Comparison of ENCODE assay signal across 13 cellular contexts in the genomic region with DNA sequence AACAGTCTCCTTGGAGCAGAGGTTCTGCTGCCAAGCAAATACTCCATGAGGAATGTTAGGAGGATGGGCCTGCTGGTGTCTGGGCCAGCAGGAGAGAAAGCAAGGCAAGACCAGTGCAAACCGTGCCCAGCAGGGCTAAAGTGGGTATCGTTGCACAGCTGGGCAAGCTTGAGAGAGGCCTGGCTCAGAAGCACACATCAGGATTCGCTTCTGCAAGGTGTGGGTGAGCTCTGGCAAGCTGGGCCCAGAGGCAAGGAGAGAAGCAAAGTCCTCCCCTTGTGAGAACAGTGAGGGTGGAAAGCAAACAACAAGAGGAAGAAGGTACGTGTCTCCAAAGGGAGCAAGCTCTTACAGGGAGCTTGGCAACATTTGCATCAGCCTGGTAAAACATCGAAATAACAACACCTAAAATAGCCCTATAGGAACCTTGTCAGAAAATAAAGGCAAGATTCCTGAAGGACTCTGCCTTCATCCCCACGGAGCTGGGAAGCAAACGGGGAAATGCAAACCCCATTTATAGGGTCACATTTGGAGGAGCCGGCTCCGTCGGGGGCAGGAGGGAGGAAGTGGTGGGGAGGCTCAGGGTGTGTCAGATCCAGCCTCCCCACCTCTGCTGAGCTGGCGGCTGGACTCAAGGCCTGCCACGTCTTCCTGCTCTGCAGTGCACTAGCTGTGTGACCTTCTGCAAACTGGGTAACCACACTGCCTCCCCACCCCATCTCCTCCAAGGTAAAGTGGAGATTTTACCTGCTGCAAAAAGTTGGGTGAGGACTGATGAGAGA.
DNase-seq lines count a peak whose midpoint lies in the region; ATAC-seq, FAIRE-seq and TF ChIP-seq lines count a peak whose summit lies in the region.
"Had no signal": no experiment of that assay in that cellular context is flagged by ENCODE, and none has a peak within 500 bp of the region (broad histone marks: within the 10 kb centered on the region; RNA-seq: fewer than 3 reads in every experiment).

No MANE protein-coding gene starts in this region.

- H3K27ac Mint-ChIP-seq in activated CD8-positive, alpha-beta T cell treated with anti-CD3 and anti-CD28 coated beads, Interleukin-2, amount 10 ng/mL, durations not matched to agents 7 days and 5 days = peak overlapping the region; percentile 75
- peak overlapping the region; percentile 52 to 79 for H3K27ac Mint-ChIP-seq in natural killer cell

- no peaks in the 10 kb centered on the region for H3K9me3 ChIP-seq in hepatocyte (ENCODE audit: low read depth)
- H3K9me3 ChIP-seq: body of pancreas had no signal

- peaks cover 29% of the 10 kb centered on the region for H3K4me1 Mint-ChIP-seq in activated CD8-positive, alpha-beta T cell treated with anti-CD3 and anti-CD28 coated beads, Interleukin-2, amount 10 ng/mL, durations not matched to agents 7 days and 5 days (ENCODE audit: low read depth)
- peaks cover 46 to 63% of the 10 kb centered on the region in 2 donors for H3K4me1 Mint-ChIP-seq in natural killer cell

- POLR2A ChIA-PET in activated CD8-positive, alpha-beta T cell treated with anti-CD3 and anti-CD28 coated beads, Interleukin-2, amount 10 ng/mL, durations not matched to agents 7 days and 5 days (lab: Charles Lee) = interaction anchor here (0.6 to 1.1 kb wide), 2 partner anchors 61 to 125 kb away, joined by 3 read pairs; no protein-coding TSS in a partner anchor

- 79% methylated on average over 12 of the region's 12 CpGs for WGBS in hepatocyte (ENCODE audit: low lambda C conversion rate, missing lambda C conversion rate)

- no peak overlapping the region for H3K27ac ChIP-seq in hepatocyte
- H3K27ac ChIP-seq: body of pancreas had no signal

- no peaks in the 10 kb centered on the region for H3K27me3 ChIP-seq in hepatocyte
- H3K27me3 ChIP-seq: body of pancreas had no signal

- H3K36me3 ChIP-seq in hepatocyte (replicated peaks; ENCODE audit: insufficient read depth, low read depth) = no peaks in the 10 kb centered on the region

- no peak for TF ChIP-seq CTCF in natural killer cell (IDR thresholded peaks at IDR 0.05)
- TF ChIP-seq CTCF in hepatocyte (IDR thresholded peaks at IDR 0.05; ENCODE audit: poor library complexity) = no peak

- peak; percentile 95 for ATAC-seq in activated CD8-positive, alpha-beta T cell treated with anti-CD3 and anti-CD28 coated beads, Interleukin-2, amount 10 ng/mL, durations not matched to agents 7 days and 5 days
- peak; percentile 68 to 86 (median 70) for ATAC-seq in natural killer cell
- ATAC-seq in GM18519 (IDR thresholded peaks at IDR 0.05; ENCODE audit: low FRiP score, unreplicated experiment) = no peak
- ATAC-seq: body of pancreas, right cardiac atrium had no signal

- H3K27me3 Mint-ChIP-seq in activated CD8-positive, alpha-beta T cell treated with anti-CD3 and anti-CD28 coated beads, Interleukin-2, amount 10 ng/mL, durations not matched to agents 7 days and 5 days (ENCODE audit: low read depth) = no peaks in the 10 kb centered on the region
- H3K27me3 Mint-ChIP-seq in natural killer cell (ENCODE audit: low read depth in 2 of 2) = no peaks in the 10 kb centered on the region

- intact Hi-C loops in natural killer cell (cut with micrococcal nuclease) = loop anchor here (10.0 kb wide), 1 partner anchor 406 kb away; no protein-coding TSS in a partner anchor

- no peaks in the 10 kb centered on the region for H3K36me3 Mint-ChIP-seq in activated CD8-positive, alpha-beta T cell treated with anti-CD3 and anti-CD28 coated beads, Interleukin-2, amount 10 ng/mL, durations not matched to agents 7 days and 5 days (ENCODE audit: low read depth)
- no peaks in the 10 kb centered on the region for H3K36me3 Mint-ChIP-seq in natural killer cell

- no peaks in the 10 kb centered on the region for H3K9me3 Mint-ChIP-seq in activated CD8-positive, alpha-beta T cell treated with anti-CD3 and anti-CD28 coated beads, Interleukin-2, amount 10 ng/mL, durations not matched to agents 7 days and 5 days (ENCODE audit: insufficient read depth)
- H3K9me3 Mint-ChIP-seq in natural killer cell = no peaks in the 10 kb centered on the region

- no peak overlapping the region for H2AFZ ChIP-seq in hepatocyte

- H3K4me1 ChIP-seq in hepatocyte (ENCODE audit: insufficient read depth) = no peaks in the 10 kb centered on the region
- H3K4me1 ChIP-seq: body of pancreas had no signal

- DNase-seq in NOMO-1 (lab: John Stamatoyannopoulos, UW; ENCODE audit: unreplicated experiment in 2 of 2) (peak; percentile 0 to 7), NOMO-1 treated with dmso at 0.1 percent for 144 hours (lab: John Stamatoyannopoulos, UW; ENCODE audit: unreplicated experiment) (no peak), HT-29 (ENCODE audit: low spot score) (peak; percentile 57), natural killer cell (no peak), RCC 7860 (ENCODE audit: low spot score) (no peak), hepatocyte (ENCODE audit: low spot score) (no peak)
- DNase-seq in activated CD8-positive, alpha-beta T cell treated with anti-CD3 and anti-CD28 coated beads, Interleukin-2, amount 10 ng/mL, durations not matched to agents 7 days and 5 days = peak; percentile 62
- DNase-seq: erythroblast, NCI-H1092, NCI-H774, right cardiac atrium had no signal

- no peak overlapping the region for H3K4me2 ChIP-seq in hepatocyte

- H3K4me3 ChIP-seq in hepatocyte = no peak overlapping the region
- H3K4me3 ChIP-seq: body of pancreas had no signal

- no peaks in the 10 kb centered on the region for H3K9me2 ChIP-seq in hepatocyte (replicated peaks; ENCODE audit: insufficient read depth)

- CTCF ChIA-PET in activated CD8-positive, alpha-beta T cell treated with anti-CD3 and anti-CD28 coated beads, Interleukin-2, amount 10 ng/mL, durations not matched to agents 7 days and 5 days (lab: Charles Lee) = interaction anchor here (0.8 to 1.7 kb wide), 3 partner anchors 26 to 169 kb away, joined by 3 to 10 read pairs (median 3); no protein-coding TSS in a partner anchor

- no peak for FAIRE-seq in RCC 7860 (lab: Jason Lieb, UNC)

- peak overlapping the region; percentile 49 for H3K4me3 Mint-ChIP-seq in activated CD8-positive, alpha-beta T cell treated with anti-CD3 and anti-CD28 coated beads, Interleukin-2, amount 10 ng/mL, durations not matched to agents 7 days and 5 days
- H3K4me3 Mint-ChIP-seq in natural killer cell = peak overlapping the region; percentile 68

- H3K79me2 ChIP-seq in hepatocyte = no peaks in the 10 kb centered on the region

- no peaks in the 10 kb centered on the region for H4K20me1 ChIP-seq in hepatocyte (ENCODE audit: insufficient read depth, poor library complexity, severe bottlenecking)

Comparison
In these comparisons a context has a peak if more than half of its experiments do, and no peak if none do; other contexts are left out.
1. DNase-seq: peak in NOMO-1 (2 of 2), HT-29 (single experiment) and activated CD8-positive, alpha-beta T cell treated with anti-CD3 and anti-CD28 coated beads, Interleukin-2, amount 10 ng/mL, durations not matched to agents 7 days and 5 days (single experiment); none in NOMO-1 treated with dmso at 0.1 percent for 144 hours (single experiment), natural killer cell (single experiment), RCC 7860 (single experiment) and hepatocyte (single experiment).